Comparison of ENCODE assay signal across 7 cellular contexts in genomic region chr12:94622475-94622874, GRCh38. TPM values are rescaled to one million over a fixed set of nuclear protein-coding genes. Genes with fewer than 3 reads are reported as not detected.
DNase-seq lines count a peak whose midpoint lies in the region; ATAC-seq and TF ChIP-seq lines count a peak whose summit lies in the region.

No MANE protein-coding gene starts in this region.

- peak overlapping the region; percentile 71 for H3K4me2 ChIP-seq in HCT116 (ENCODE audit: low read length)
- H3K4me2 ChIP-seq in PC-9 = peak overlapping the region; percentile 83

- no peak overlapping the region for H3K9ac ChIP-seq in HCT116 (ENCODE audit: low read length)

- CTCF ChIA-PET in HCT116 (lab: Charles Lee) (no interaction called here), PC-9 (lab: Charles Lee) (interaction anchor here (0.6 to 0.7 kb wide), 3 partner anchors 13 to 62 kb away, joined by 3 to 8 read pairs (median 6); no protein-coding TSS in a partner anchor)

- TF ChIP-seq CTCF in HCT116 (IDR thresholded peaks at IDR 0.05 in 2 of 3, conservative IDR thresholded peaks at IDR 0.05 in 1 of 3; ENCODE audit: borderline replicate concordance in 1 of 3, insufficient read depth in 1 of 3, low read depth in 2 of 3, low read length in 2 of 3) = no peak
- TF ChIP-seq CTCF in PC-9 (conservative IDR thresholded peaks at IDR 0.05) = no peak

- no peaks in the 10 kb centered on the region for H3K79me2 ChIP-seq in HCT116 (ENCODE audit: insufficient read depth, low read length)
- H3K79me2 ChIP-seq in PC-9 (ENCODE audit: low read depth) = peaks cover 47% of the 10 kb centered on the region

- DNase-seq in HCT116 (ENCODE audit: low read depth, low spot score) (no peak), PC-9 (peak in 1 of 2 experiments; percentile 46), epithelial cell of prostate (ENCODE audit: low read depth, low spot score) (no peak), pulmonary artery endothelial cell (ENCODE audit: low read depth, low spot score) (peak; percentile 73), GM03348 (ENCODE audit: low spot score) (no peak)
- no peak for DNase-seq in stimulated activated CD4-positive, alpha-beta T cell treated with anti-CD3 and anti-CD28 coated beads, Interleukin-4, amount 100 ng/mL, for 4 hours
- no peak for DNase-seq in stimulated activated CD4-positive, alpha-beta T cell treated with anti-CD3 and anti-CD28 coated beads, Interleukin-12 subunit alpha, Interleukin-12 subunit beta, amount 100 ng/mL, for 4 hours

- RAD21 ChIA-PET in HCT116 (lab: Charles Lee; ENCODE audit: low non-redundant PET in 1 of 2, low total read pairs in 2 of 2, uncharacterized antibody in 2 of 2, unreplicated experiment in 2 of 2) = no interaction called here

- H3K9me2 ChIP-seq in HCT116 (ENCODE audit: insufficient read depth) (no peaks in the 10 kb centered on the region), PC-9 (ENCODE audit: insufficient read depth) (no peaks in the 10 kb centered on the region)

- H2AFZ ChIP-seq in HCT116 (ENCODE audit: low read depth, low read length, poor library complexity, severe bottlenecking) = no peak overlapping the region
- H2AFZ ChIP-seq in PC-9 = 0 out of 2 replicates have a peak overlapping the region, but pooled peaks have one; percentile 1

- H3K9me3 ChIP-seq in HCT116 (ENCODE audit: control insufficient read depth in 1 of 2, insufficient read depth in 1 of 2, low read depth in 1 of 2, low read length in 2 of 2) (no peaks in the 10 kb centered on the region), PC-9 (ENCODE audit: insufficient read depth, low read depth) (no peaks in the 10 kb centered on the region)

- POLR2A ChIA-PET in HCT116 (lab: Charles Lee) = no interaction called here
- POLR2A ChIA-PET in PC-9 (lab: Charles Lee; ENCODE audit: unreplicated experiment) = interaction anchor here (0.6 kb wide), 2 partner anchors 11 to 1176 kb away, joined by 8 to 12 read pairs; no protein-coding TSS in a partner anchor

- H3K27ac ChIP-seq in HCT116 (ENCODE audit: low read depth, low read length) (no peak overlapping the region), PC-9 (peak overlapping the region; percentile 86), epithelial cell of prostate (peak overlapping the region; percentile 98)

- H3K4me3 ChIP-seq in HCT116 (replicated peaks in 1 of 2; ENCODE audit: low read depth in 1 of 2, low read length in 2 of 2) (no peak overlapping the region), PC-9 (peak overlapping the region; percentile 51; the same call in 1 of the 2 replicates)

- TF ChIP-seq RAD21 in HCT116 (IDR thresholded peaks at IDR 0.05; ENCODE audit: low read depth) = no peak

- ATAC-seq in HCT116 = no peak

- peaks cover 14% of the 10 kb centered on the region for H3F3A ChIP-seq in PC-9 (ENCODE audit: insufficient read depth, low read depth)

- BruUV-seq in HCT116 (replicated peaks; lab: Mats Ljungman, UMichigan) (no TSS peak), PC-9 (replicated peaks; lab: Mats Ljungman, UMichigan) (no TSS peak)

- peaks cover 0 to 32% of the 10 kb centered on the region in 2 experiments; a peak in 2 of 4 replicates for H3K4me1 ChIP-seq in HCT116 (ENCODE audit: control insufficient read depth in 1 of 2, insufficient read depth in 2 of 2, low read length in 2 of 2)
- H3K4me1 ChIP-seq in PC-9 (replicated peaks; ENCODE audit: insufficient read depth) = peaks cover 50% of the 10 kb centered on the region

- H4K20me1 ChIP-seq in HCT116 (ENCODE audit: insufficient read depth) (no peaks in the 10 kb centered on the region), PC-9 (ENCODE audit: insufficient read depth) (no peaks in the 10 kb centered on the region)

- no peaks in the 10 kb centered on the region for H3K36me3 ChIP-seq in HCT116 (ENCODE audit: control insufficient read depth in 1 of 2, insufficient read depth in 2 of 2, low read length in 2 of 2)
- H3K36me3 ChIP-seq in PC-9 (ENCODE audit: low read depth) = no peaks in the 10 kb centered on the region

- no peak for TF ChIP-seq POLR2A in HCT116 (IDR thresholded peaks at IDR 0.05; ENCODE audit: borderline replicate concordance, extremely low read depth, insufficient read depth, insufficient read length)

- intact Hi-C loops in HCT116 (cut with micrococcal nuclease) = no loop called here
- intact Hi-C loops in PC-9 (cut with micrococcal nuclease; ENCODE audit: unreplicated experiment) = loop anchor here (1.0 to 5.0 kb wide), 2 partner anchors 22 to 140 kb away; no protein-coding TSS in a partner anchor

- H3K27me3 ChIP-seq in HCT116 (ENCODE audit: insufficient read depth, low read length) (no peaks in the 10 kb centered on the region), PC-9 (ENCODE audit: insufficient read depth, low read depth) (no peaks in the 10 kb centered on the region)

TF ChIP-seq in HCT116, 20 proteins besides CTCF, POLR2A, EP300 and RAD21:
- no peak for TF ChIP-seq EZH2phosphoT487 (IDR thresholded peaks at IDR 0.05; ENCODE audit: borderline replicate concordance)
- TF ChIP-seq POLR2AphosphoS5 (IDR thresholded peaks at IDR 0.05; ENCODE audit: low read depth, low read length) = no peak
- TF ChIP-seq, protein P1, sequence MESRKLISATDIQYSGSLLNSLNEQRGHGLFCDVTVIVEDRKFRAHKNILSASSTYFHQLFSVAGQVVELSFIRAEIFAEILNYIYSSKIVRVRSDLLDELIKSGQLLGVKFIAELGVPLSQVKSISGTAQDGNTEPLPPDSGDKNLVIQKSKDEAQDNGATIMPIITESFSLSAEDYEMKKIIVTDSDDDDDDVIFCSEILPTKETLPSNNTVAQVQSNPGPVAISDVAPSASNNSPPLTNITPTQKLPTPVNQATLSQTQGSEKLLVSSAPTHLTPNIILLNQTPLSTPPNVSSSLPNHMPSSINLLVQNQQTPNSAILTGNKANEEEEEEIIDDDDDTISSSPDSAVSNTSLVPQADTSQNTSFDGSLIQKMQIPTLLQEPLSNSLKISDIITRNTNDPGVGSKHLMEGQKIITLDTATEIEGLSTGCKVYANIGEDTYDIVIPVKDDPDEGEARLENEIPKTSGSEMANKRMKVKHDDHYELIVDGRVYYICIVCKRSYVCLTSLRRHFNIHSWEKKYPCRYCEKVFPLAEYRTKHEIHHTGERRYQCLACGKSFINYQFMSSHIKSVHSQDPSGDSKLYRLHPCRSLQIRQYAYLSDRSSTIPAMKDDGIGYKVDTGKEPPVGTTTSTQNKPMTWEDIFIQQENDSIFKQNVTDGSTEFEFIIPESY (IDR thresholded peaks at IDR 0.05; ENCODE audit: extremely low read depth, insufficient replicate concordance, low read length) = no peak
- TF ChIP-seq SIN3A (IDR thresholded peaks at IDR 0.05; ENCODE audit: low read depth) = no peak
- no peak for TF ChIP-seq MAX (IDR thresholded peaks at IDR 0.05)
- TF ChIP-seq CEBPB (IDR thresholded peaks at IDR 0.05; ENCODE audit: low read depth) = no peak
- TF ChIP-seq ZNF274 (IDR thresholded peaks at IDR 0.05; ENCODE audit: low read depth, low read length) = no peak
- no peak for TF ChIP-seq REST (IDR thresholded peaks at IDR 0.05; ENCODE audit: low read depth)
- TF ChIP-seq EGR1 (IDR thresholded peaks at IDR 0.05; ENCODE audit: low read depth) = no peak
- no peak for TF ChIP-seq ATF3 (IDR thresholded peaks at IDR 0.05)

RNA-seq across cellular contexts. Expression of gene TMCC3, which starts 27.9 kb away (rescaled TPM):
- total RNA-seq in HCT116 (2021; ENCODE audit: unreplicated experiment) (4.5 TPM), PC-9 (2021) (10.0 and 19.9 TPM in 2 replicates), pulmonary artery endothelial cell (19.9 and 30.7 TPM in 2 replicates)
- 2.7 and 3.7 TPM in 2 replicates for polyA plus RNA-seq in HCT116 (2012)
